Comparison of ENCODE assay signal across 8 cellular contexts in the genomic region with DNA sequence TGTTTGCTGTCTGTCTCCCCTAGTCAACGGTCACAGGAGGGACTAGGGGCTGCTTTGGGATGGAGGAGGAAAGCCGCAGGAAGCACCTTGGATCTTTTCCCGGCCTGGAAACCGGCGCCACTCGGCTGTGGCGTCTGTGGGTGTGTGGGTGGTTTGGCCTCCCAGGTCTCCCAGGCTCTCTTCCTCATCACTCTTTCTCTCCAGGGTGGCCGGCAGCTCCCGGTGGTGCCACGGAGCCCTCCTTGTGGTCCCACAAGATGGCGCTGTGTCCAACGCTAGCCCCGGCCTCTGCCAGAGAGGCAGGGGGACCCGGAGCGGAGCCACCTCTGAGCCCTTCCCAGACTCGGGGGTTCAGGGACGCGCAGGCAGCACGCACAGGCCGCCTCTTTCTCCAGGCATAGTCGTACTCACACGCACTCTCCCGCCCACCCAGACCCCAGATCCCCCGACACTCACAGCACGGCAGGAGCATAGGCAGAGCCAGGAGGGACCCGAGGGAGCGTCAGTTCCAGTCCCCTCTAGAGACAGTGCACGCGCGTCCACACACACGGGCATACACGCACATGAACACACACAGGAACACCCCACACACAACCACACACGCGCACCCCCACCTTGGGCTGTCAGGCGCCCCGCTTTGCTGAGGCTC.
A peak's percentile ranks its signal among the peaks of the same experiment; 100 is the strongest.
DNase-seq lines count a peak whose midpoint lies in the region; ATAC-seq lines count a peak whose summit lies in the region.

No MANE protein-coding gene starts in this region.

- DNase-seq in NCI-H2196 (lab: John Stamatoyannopoulos, UW; ENCODE audit: unreplicated experiment) = peak; percentile 52
- DNase-seq in NCI-H2196 treated with DMSO at 0.1 percent for 48 hours (lab: John Stamatoyannopoulos, UW; ENCODE audit: unreplicated experiment) = no peak
- peak; percentile 64 for DNase-seq in NCI-H2107 treated with DMSO at 0.1 percent for 48 hours (lab: John Stamatoyannopoulos, UW; ENCODE audit: unreplicated experiment)
- peak; percentile 60 for DNase-seq in activated CD4-positive, CD25-positive, alpha-beta regulatory T cell treated with anti-CD3 and anti-CD28 coated beads, Interleukin-2, amount 50 U/mL, for 72 hours
- peak; percentile 40 for DNase-seq in central memory CD4-positive, alpha-beta T cell
- peak; percentile 92 for DNase-seq in kidney glomerular epithelial cell (lab: John Stamatoyannopoulos, UW)
- DNase-seq in stimulated activated CD4-positive, alpha-beta T cell treated with anti-CD3 and anti-CD28 coated beads, Interleukin-1b, Interleukin-23, amount 100 ng/mL, for 1 hour (ENCODE audit: low read depth in 2 of 2) = peak; percentile 23 to 32

- no peak for ATAC-seq in HG03135 (IDR thresholded peaks at IDR 0.05; ENCODE audit: unreplicated experiment)
